ENCODE assay signal across 1 cellular context in the genomic region with DNA sequence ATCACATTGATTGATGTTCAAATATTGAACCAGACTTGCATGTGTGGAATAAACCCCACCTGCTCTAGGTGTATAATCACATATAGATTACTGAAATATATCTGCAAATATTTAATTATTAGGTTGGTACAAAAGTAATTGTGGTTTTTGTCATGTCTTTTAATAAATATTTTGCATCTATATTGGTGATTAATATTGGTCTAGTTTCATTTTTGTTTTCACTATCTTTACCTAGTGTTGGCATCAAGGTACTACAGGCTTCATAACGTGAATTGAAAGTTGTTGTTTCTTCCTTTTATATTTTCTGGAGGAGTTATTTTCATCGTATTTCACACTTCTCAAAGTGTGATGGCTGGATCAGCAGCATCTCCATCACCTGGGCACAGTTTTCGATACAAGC.
TF ChIP-seq lines count a peak whose summit lies in the region.

No MANE protein-coding gene starts in this region.

TF ChIP-seq in liver, 16 proteins besides CTCF, POLR2A, EP300 and RAD21 (continued from another document):
- TF ChIP-seq, protein P1, sequence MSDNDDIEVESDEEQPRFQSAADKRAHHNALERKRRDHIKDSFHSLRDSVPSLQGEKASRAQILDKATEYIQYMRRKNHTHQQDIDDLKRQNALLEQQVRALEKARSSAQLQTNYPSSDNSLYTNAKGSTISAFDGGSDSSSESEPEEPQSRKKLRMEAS (IDR thresholded peaks at IDR 0.05) = no peak
- TF ChIP-seq, protein P2, sequence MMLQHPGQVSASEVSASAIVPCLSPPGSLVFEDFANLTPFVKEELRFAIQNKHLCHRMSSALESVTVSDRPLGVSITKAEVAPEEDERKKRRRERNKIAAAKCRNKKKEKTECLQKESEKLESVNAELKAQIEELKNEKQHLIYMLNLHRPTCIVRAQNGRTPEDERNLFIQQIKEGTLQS (IDR thresholded peaks at IDR 0.05) = no peak
- TF ChIP-seq GABPA (IDR thresholded peaks at IDR 0.05 in 1 of 2, conservative IDR thresholded peaks at IDR 0.05 in 1 of 2) (no peak), FOXA2 (IDR thresholded peaks at IDR 0.05) (no peak), RXRA (IDR thresholded peaks at IDR 0.05) (no peak)
